8 cellular contexts compared by ENCODE assay signal in the genomic region with DNA sequence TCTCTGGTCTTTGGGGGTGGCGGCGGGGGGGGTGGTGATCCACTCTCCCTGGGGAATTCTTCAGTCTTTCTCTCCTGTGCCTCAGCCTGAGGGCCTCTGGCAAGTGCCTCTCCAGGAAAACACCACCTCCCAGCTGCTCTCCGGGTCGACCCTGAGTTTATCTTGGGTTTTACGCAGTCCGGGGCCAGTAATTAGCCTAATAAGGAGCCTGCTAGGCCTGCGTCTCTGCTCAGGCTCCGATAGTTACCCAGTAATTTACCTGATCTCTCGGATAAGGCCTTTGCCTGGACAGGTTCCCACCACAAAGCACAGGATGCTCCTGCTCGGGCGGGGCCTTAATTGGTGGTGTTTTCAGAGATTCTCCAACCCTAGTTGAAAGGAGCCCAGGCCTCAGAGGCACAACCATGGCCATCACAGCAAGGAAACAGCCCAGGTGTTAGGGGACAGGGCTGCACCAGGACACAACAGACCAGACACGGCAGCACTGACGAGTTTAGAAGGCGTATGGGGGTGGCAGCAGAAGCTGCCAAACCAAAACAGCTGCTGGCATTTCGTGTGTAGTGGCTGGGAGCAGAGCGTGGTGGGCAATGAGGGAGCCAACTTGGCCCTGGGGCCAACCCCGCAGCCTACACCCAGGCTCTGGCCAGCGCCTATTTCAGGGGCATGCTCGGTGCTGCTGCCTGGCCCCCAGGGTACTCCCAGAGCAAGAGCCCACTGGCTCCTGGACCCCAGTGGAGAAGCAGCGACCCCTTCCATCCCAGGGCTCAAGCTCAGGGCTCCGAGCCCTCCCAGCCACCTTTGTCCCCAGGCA.
DNase-seq lines count a peak whose midpoint lies in the region; ATAC-seq and TF ChIP-seq lines count a peak whose summit lies in the region.
"Had no signal": no experiment of that assay in that cellular context is flagged by ENCODE, and none has a peak within 500 bp of the region (broad histone marks: within the 10 kb centered on the region; RNA-seq: fewer than 3 reads in every experiment).

No MANE protein-coding gene starts in this region.

- no peak overlapping the region for H3K4me3 ChIP-seq in LNCaP clone FGC (ENCODE audit: low read depth, low read length)
- H3K4me3 ChIP-seq in SJSA1, result no peak overlapping the region
- no peak overlapping the region for H3K4me3 ChIP-seq in stomach

- H3K4me1 ChIP-seq in SJSA1 (replicated peaks) (peaks cover 50% of the 10 kb centered on the region), stomach (peaks cover 22 to 33% (median 27%) of the 10 kb centered on the region in 4 donors)

- intact Hi-C loops in left ventricle myocardium superior (cut with micrococcal nuclease) (loop anchor here (10.0 kb wide), 1 partner anchor 63 kb away; no protein-coding TSS in a partner anchor), stomach (cut with DNase I; ENCODE audit: low total_unique reads) (no loop called here)

- TF ChIP-seq CTCF in LNCaP clone FGC (IDR thresholded peaks at IDR 0.05; ENCODE audit: control insufficient read depth, extremely low read depth, insufficient read depth), result no peak
- no peak for TF ChIP-seq CTCF in stomach (IDR thresholded peaks at IDR 0.05)

- ATAC-seq in left ventricle myocardium superior (no peak), HG03135 (IDR thresholded peaks at IDR 0.05; ENCODE audit: unreplicated experiment) (no peak)

- H3K27ac ChIP-seq in SJSA1 (peak overlapping the region; percentile 22), stomach (peak overlapping the region; percentile 76 to 87 (median 77))

- DNase-seq in LNCaP clone FGC (ENCODE audit: low read depth), result peak; percentile 83
- DNase-seq in SJSA1 (ENCODE audit: low read depth in 1 of 2, low spot score in 2 of 2), result no peak
- DNase-seq in left ventricle myocardium superior, result peak; percentile 32
- no peak for DNase-seq in stomach
- DNase-seq in NCI-H510A (lab: John Stamatoyannopoulos, UW), result no peak
- no peak for DNase-seq in GOT3 (lab: John Stamatoyannopoulos, UW)
- DNase-seq: activated T-cell treated with anti-CD3 and anti-CD28 coated beads, Interleukin-2, amount 50 U/mL, for 24 hours had no signal

- TF ChIP-seq POLR2A in stomach (IDR thresholded peaks at IDR 0.05), result no peak

- 58 to 71% (median 63%) methylated on average over 18 to 21 of the region's 21 CpGs for WGBS in stomach, 5 donors

- H3K9me3 ChIP-seq in SJSA1 (replicated peaks), result no peaks in the 10 kb centered on the region
- H3K9me3 ChIP-seq in stomach, result no peaks in the 10 kb centered on the region

- no peak for TF ChIP-seq EP300 in stomach (IDR thresholded peaks at IDR 0.05)

- H3K36me3 ChIP-seq in SJSA1 (no peaks in the 10 kb centered on the region), stomach (no peaks in the 10 kb centered on the region)

- H3K27me3 ChIP-seq in SJSA1 (replicated peaks) (no peaks in the 10 kb centered on the region), stomach (peaks cover 0 to 4% (median 0%) of the 10 kb centered on the region in 3 donors)

Comparison
In these comparisons a context has a peak if more than half of its experiments do, and no peak if none do; other contexts are left out.
1. DNase-seq: peak in LNCaP clone FGC (single experiment) and left ventricle myocardium superior (single experiment); none in SJSA1 (0 of 2), stomach (single experiment), NCI-H510A (single experiment) and GOT3 (single experiment).